In genomic region chr9:113154936-113155335, GRCh38 we compare ENCODE assay signal across 11 cellular contexts. TPM values are rescaled to one million over a fixed set of nuclear protein-coding genes. Genes with fewer than 3 reads are reported as not detected.
DNase-seq lines count a peak whose midpoint lies in the region; ATAC-seq, FAIRE-seq and TF ChIP-seq lines count a peak whose summit lies in the region.
"Had no signal": no experiment of that assay in that cellular context is flagged by ENCODE, and none has a peak within 500 bp of the region (broad histone marks: within the 10 kb centered on the region; RNA-seq: fewer than 3 reads in every experiment).

No MANE protein-coding gene starts in this region.

- no peak overlapping the region for H3K4me3 ChIP-seq in AG09309 (ENCODE audit: control insufficient read depth, low read depth, low read length)
- no peak overlapping the region for H3K4me3 ChIP-seq in HL-60 (replicated peaks; ENCODE audit: insufficient read depth, low read length)
- H3K4me3 ChIP-seq in astrocyte (ENCODE audit: insufficient read depth, low read depth, low read length) = no peak overlapping the region
- no peak overlapping the region for H3K4me3 ChIP-seq in muscle layer of duodenum (ENCODE audit: low read depth in 1 of 2, low read length in 2 of 2)
- H3K4me3 ChIP-seq: neural progenitor cell had no signal

- H3K9ac ChIP-seq in astrocyte (ENCODE audit: low read length) = no peak overlapping the region
- H3K9ac ChIP-seq: neural progenitor cell had no signal

- H3K4me2 ChIP-seq in astrocyte (ENCODE audit: low read length) = peak overlapping the region; percentile 40
- H3K4me2 ChIP-seq: neural progenitor cell had no signal

- H2AFZ ChIP-seq in astrocyte (ENCODE audit: low read depth, low read length) = no peak overlapping the region
- H2AFZ ChIP-seq: neural progenitor cell had no signal

- H3K27ac ChIP-seq in HL-60 (replicated peaks) (peak overlapping the region; percentile 81), astrocyte (ENCODE audit: low read depth, low read length) (no peak overlapping the region), muscle layer of duodenum (ENCODE audit: low read length) (peak overlapping the region; percentile 14)
- H3K27ac ChIP-seq: neural progenitor cell had no signal

- H3K4me3 Mint-ChIP-seq in astrocyte (ENCODE audit: unreplicated experiment) = no peak overlapping the region
- H3K4me3 Mint-ChIP-seq in activated T-cell treated with anti-CD3 and anti-CD28 coated beads, Interleukin-2, amount 50 U/mL, for 72 hours = no peak overlapping the region
- H3K4me3 Mint-ChIP-seq: neural progenitor cell had no signal

- H3K27me3 ChIP-seq in HL-60 (ENCODE audit: insufficient read depth, poor library complexity, severe bottlenecking) = no peaks in the 10 kb centered on the region
- no peaks in the 10 kb centered on the region for H3K27me3 ChIP-seq in astrocyte (ENCODE audit: insufficient read depth, low read length)
- H3K27me3 ChIP-seq in muscle layer of duodenum (ENCODE audit: low read depth, low read length) = no peaks in the 10 kb centered on the region

- FAIRE-seq in astrocyte (lab: Jason Lieb, UNC) = no peak

- peaks cover 19% of the 10 kb centered on the region for H3K4me1 Mint-ChIP-seq in astrocyte (ENCODE audit: low read depth, unreplicated experiment)
- peaks cover 46% of the 10 kb centered on the region for H3K4me1 Mint-ChIP-seq in activated T-cell treated with anti-CD3 and anti-CD28 coated beads, Interleukin-2, amount 50 U/mL, for 72 hours (ENCODE audit: low read depth)

- H3K27me3 Mint-ChIP-seq in astrocyte (ENCODE audit: low read depth, unreplicated experiment) = no peaks in the 10 kb centered on the region
- H3K27me3 Mint-ChIP-seq in activated T-cell treated with anti-CD3 and anti-CD28 coated beads, Interleukin-2, amount 50 U/mL, for 72 hours (ENCODE audit: low read depth) = peaks cover 7% of the 10 kb centered on the region

- H3K36me3 Mint-ChIP-seq in astrocyte (ENCODE audit: low read depth, unreplicated experiment) = peaks cover 10% of the 10 kb centered on the region
- peaks cover 0 to 5% of the 10 kb centered on the region in 2 donors for H3K36me3 Mint-ChIP-seq in activated T-cell treated with anti-CD3 and anti-CD28 coated beads, Interleukin-2, amount 50 U/mL, for 72 hours (ENCODE audit: insufficient read depth in 2 of 2)

- no peaks in the 10 kb centered on the region for H3K79me2 ChIP-seq in astrocyte (ENCODE audit: insufficient read depth, low read length)

- TF ChIP-seq CTCF in AG09309 (IDR thresholded peaks at IDR 0.05; ENCODE audit: control insufficient read depth, insufficient read depth, low read depth, low read length, missing control alignments) = no peak
- no peak for TF ChIP-seq CTCF in HL-60 (IDR thresholded peaks at IDR 0.05; ENCODE audit: insufficient read depth, low read length)
- TF ChIP-seq CTCF in astrocyte (IDR thresholded peaks at IDR 0.05; ENCODE audit: insufficient read depth, low read depth, low read length) = no peak

- H3K27ac Mint-ChIP-seq in astrocyte (ENCODE audit: unreplicated experiment) = no peak overlapping the region
- no peak overlapping the region for H3K27ac Mint-ChIP-seq in activated T-cell treated with anti-CD3 and anti-CD28 coated beads, Interleukin-2, amount 50 U/mL, for 72 hours
- H3K27ac Mint-ChIP-seq: neural progenitor cell had no signal

- peaks cover 2% of the 10 kb centered on the region for H3K9me3 Mint-ChIP-seq in astrocyte (ENCODE audit: unreplicated experiment)
- no peaks in the 10 kb centered on the region for H3K9me3 Mint-ChIP-seq in activated T-cell treated with anti-CD3 and anti-CD28 coated beads, Interleukin-2, amount 50 U/mL, for 72 hours
- H3K9me3 Mint-ChIP-seq: neural progenitor cell had no signal

- DNase-seq in AG09309 (ENCODE audit: low read depth) (peak; percentile 10), HL-60 (ENCODE audit: low read depth in 1 of 2, low spot score in 1 of 2) (peak; percentile 71 to 84), astrocyte (ENCODE audit: low read depth) (no peak), NCI-H146 (lab: John Stamatoyannopoulos, UW) (no peak), NCI-H1092 (lab: John Stamatoyannopoulos, UW) (no peak)
- DNase-seq in activated T-cell treated with anti-CD3 and anti-CD28 coated beads, Interleukin-2, amount 50 U/mL, for 72 hours = no peak
- DNase-seq: left cardiac atrium, NCI-H1105 had no signal

- H3K4me1 ChIP-seq in astrocyte (ENCODE audit: insufficient read depth, low read length) (peaks cover 11% of the 10 kb centered on the region), muscle layer of duodenum (ENCODE audit: control insufficient read depth in 1 of 2, insufficient read depth in 2 of 2, low read length in 2 of 2) (no peaks in the 10 kb centered on the region)

- no peak for ATAC-seq in activated T-cell treated with anti-CD3 and anti-CD28 coated beads, Interleukin-2, amount 50 U/mL, for 72 hours (replicated peaks in 1 of 2)
- ATAC-seq in HG03571 (IDR thresholded peaks at IDR 0.05; ENCODE audit: unreplicated experiment) = no peak

- peaks cover 4% of the 10 kb centered on the region for H3K36me3 ChIP-seq in astrocyte (ENCODE audit: insufficient read depth, low read length)
- H3K36me3 ChIP-seq in muscle layer of duodenum (ENCODE audit: control insufficient read depth in 1 of 2, insufficient read depth in 2 of 2, low read length in 2 of 2) = peaks cover 13 to 16% of the 10 kb centered on the region in 2 donors
- H3K36me3 ChIP-seq: neural progenitor cell had no signal

- no peaks in the 10 kb centered on the region for H3K9me3 ChIP-seq in astrocyte (ENCODE audit: insufficient read depth, low read depth, low read length)
- no peaks in the 10 kb centered on the region for H3K9me3 ChIP-seq in muscle layer of duodenum (ENCODE audit: control insufficient read depth in 1 of 2, low read length in 2 of 2)

- H4K20me1 ChIP-seq in astrocyte (ENCODE audit: insufficient read depth, low read length) = peaks cover 11% of the 10 kb centered on the region

RNA-seq across cellular contexts. Expression of gene SLC31A2, which starts 4.1 kb away (rescaled TPM):
- 7.1 and 8.4 TPM in 2 replicates for total RNA-seq in astrocyte
- 1 to 10 TPM; 3.9 to 4.2 TPM for total RNA-seq in activated T-cell treated with anti-CD3 and anti-CD28 coated beads, Interleukin-2, amount 50 U/mL, for 72 hours

Comparison
In these comparisons a context has a peak if more than half of its experiments do, and no peak if none do; other contexts are left out.
1. DNase-seq: peak in AG09309 (single experiment) and HL-60 (2 of 2); none in astrocyte (single experiment), NCI-H146 (single experiment), activated T-cell treated with anti-CD3 and anti-CD28 coated beads, Interleukin-2, amount 50 U/mL, for 72 hours (0 of 2) and NCI-H1092 (single experiment).